Comparison of ENCODE assay signal across 1 cellular context in genomic region chr4:81690871-81691270, GRCh38.
TF ChIP-seq lines count a peak whose summit lies in the region.

No MANE protein-coding gene starts in this region.

TF ChIP-seq in WTC11, 78 proteins besides CTCF, POLR2A, EP300 and RAD21 (continued from another document):
- TF ChIP-seq, protein P1, sequence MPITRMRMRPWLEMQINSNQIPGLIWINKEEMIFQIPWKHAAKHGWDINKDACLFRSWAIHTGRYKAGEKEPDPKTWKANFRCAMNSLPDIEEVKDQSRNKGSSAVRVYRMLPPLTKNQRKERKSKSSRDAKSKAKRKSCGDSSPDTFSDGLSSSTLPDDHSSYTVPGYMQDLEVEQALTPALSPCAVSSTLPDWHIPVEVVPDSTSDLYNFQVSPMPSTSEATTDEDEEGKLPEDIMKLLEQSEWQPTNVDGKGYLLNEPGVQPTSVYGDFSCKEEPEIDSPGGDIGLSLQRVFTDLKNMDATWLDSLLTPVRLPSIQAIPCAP (CRISPR knock-in tag; IDR thresholded peaks at IDR 0.05): no peak
- TF ChIP-seq GTF2I (CRISPR knock-in tag; conservative IDR thresholded peaks at IDR 0.05): no peak
- TF ChIP-seq, protein P2, sequence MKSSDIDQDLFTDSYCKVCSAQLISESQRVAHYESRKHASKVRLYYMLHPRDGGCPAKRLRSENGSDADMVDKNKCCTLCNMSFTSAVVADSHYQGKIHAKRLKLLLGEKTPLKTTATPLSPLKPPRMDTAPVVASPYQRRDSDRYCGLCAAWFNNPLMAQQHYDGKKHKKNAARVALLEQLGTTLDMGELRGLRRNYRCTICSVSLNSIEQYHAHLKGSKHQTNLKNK (CRISPR knock-in tag; IDR thresholded peaks at IDR 0.05): no peak
- no peak for TF ChIP-seq CBFB (CRISPR knock-in tag; IDR thresholded peaks at IDR 0.05; ENCODE audit: low read depth)
- TF ChIP-seq CDX4 (CRISPR knock-in tag; IDR thresholded peaks at IDR 0.05; ENCODE audit: borderline replicate concordance): no peak
- TF ChIP-seq IRF2 (CRISPR knock-in tag; IDR thresholded peaks at IDR 0.05; ENCODE audit: borderline replicate concordance, low read depth): no peak
- no peak for TF ChIP-seq TEAD4 (CRISPR knock-in tag; IDR thresholded peaks at IDR 0.05)
- no peak for TF ChIP-seq PRRX2 (CRISPR knock-in tag; IDR thresholded peaks at IDR 0.05)
- no peak for TF ChIP-seq MYBL2 (CRISPR knock-in tag; IDR thresholded peaks at IDR 0.05)
- no peak for TF ChIP-seq NR2C2 (CRISPR knock-in tag; IDR thresholded peaks at IDR 0.05)
